Comparison of ENCODE assay signal across 1 cellular context in the genomic region with DNA sequence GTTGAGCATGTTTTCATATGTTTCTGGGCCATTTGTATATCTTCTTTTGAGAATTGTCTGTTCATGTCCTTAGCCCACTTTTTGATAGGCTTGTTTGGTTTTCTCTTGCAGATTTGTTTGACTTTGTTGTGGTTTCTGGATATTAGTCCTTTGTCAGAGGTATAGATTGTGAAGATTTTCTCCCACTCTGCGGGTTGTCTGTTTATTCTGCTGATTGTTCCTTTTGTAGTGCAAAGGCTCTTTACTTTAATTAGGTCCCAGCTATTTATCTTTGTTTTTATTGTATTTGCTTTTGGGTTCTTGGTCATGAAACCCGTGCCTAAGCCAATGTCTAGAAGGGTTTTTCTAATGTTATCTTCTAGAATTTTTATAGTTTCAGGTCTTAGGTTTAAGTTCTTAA.
TF ChIP-seq lines count a peak whose summit lies in the region.

No MANE protein-coding gene starts in this region.

TF ChIP-seq in HEK293, 187 proteins besides CTCF, POLR2A, EP300 and RAD21 (continued from another document):
- TF ChIP-seq, protein P1, sequence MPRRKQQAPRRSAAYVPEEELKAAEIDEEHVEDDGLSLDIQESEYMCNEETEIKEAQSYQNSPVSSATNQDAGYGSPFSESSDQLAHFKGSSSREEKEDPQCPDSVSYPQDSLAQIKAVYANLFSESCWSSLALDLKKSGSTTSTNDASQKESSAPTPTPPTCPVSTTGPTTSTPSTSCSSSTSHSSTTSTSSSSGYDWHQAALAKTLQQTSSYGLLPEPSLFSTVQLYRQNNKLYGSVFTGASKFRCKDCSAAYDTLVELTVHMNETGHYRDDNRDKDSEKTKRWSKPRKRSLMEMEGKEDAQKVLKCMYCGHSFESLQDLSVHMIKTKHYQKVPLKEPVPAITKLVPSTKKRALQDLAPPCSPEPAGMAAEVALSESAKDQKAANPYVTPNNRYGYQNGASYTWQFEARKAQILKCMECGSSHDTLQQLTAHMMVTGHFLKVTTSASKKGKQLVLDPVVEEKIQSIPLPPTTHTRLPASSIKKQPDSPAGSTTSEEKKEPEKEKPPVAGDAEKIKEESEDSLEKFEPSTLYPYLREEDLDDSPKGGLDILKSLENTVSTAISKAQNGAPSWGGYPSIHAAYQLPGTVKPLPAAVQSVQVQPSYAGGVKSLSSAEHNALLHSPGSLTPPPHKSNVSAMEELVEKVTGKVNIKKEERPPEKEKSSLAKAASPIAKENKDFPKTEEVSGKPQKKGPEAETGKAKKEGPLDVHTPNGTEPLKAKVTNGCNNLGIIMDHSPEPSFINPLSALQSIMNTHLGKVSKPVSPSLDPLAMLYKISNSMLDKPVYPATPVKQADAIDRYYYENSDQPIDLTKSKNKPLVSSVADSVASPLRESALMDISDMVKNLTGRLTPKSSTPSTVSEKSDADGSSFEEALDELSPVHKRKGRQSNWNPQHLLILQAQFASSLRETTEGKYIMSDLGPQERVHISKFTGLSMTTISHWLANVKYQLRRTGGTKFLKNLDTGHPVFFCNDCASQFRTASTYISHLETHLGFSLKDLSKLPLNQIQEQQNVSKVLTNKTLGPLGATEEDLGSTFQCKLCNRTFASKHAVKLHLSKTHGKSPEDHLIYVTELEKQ (tag by site-specific recombination; IDR thresholded peaks at IDR 0.05; ENCODE audit: borderline replicate concordance), result peak; percentile 92
- TF ChIP-seq ZNF629 (tag by site-specific recombination; IDR thresholded peaks at IDR 0.05), result peak; percentile 43; the same call in 1 of the 2 replicates
- TF ChIP-seq, protein P2, sequence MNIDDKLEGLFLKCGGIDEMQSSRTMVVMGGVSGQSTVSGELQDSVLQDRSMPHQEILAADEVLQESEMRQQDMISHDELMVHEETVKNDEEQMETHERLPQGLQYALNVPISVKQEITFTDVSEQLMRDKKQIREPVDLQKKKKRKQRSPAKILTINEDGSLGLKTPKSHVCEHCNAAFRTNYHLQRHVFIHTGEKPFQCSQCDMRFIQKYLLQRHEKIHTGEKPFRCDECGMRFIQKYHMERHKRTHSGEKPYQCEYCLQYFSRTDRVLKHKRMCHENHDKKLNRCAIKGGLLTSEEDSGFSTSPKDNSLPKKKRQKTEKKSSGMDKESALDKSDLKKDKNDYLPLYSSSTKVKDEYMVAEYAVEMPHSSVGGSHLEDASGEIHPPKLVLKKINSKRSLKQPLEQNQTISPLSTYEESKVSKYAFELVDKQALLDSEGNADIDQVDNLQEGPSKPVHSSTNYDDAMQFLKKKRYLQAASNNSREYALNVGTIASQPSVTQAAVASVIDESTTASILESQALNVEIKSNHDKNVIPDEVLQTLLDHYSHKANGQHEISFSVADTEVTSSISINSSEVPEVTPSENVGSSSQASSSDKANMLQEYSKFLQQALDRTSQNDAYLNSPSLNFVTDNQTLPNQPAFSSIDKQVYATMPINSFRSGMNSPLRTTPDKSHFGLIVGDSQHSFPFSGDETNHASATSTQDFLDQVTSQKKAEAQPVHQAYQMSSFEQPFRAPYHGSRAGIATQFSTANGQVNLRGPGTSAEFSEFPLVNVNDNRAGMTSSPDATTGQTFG (tag by site-specific recombination; IDR thresholded peaks at IDR 0.05; ENCODE audit: borderline replicate concordance), result peak; percentile 49; the same call in 1 of the 2 replicates
- peak; percentile 76 for TF ChIP-seq GFI1B (tag by site-specific recombination; IDR thresholded peaks at IDR 0.05)
- TF ChIP-seq ZSCAN30 (tag by site-specific recombination; IDR thresholded peaks at IDR 0.05), result 0 out of 2 replicates have a peak, but pooled peaks have one; percentile 42
- TF ChIP-seq OSR2 (tag by site-specific recombination; IDR thresholded peaks at IDR 0.05), result peak; percentile 93
- TF ChIP-seq SCRT1 (tag by site-specific recombination; IDR thresholded peaks at IDR 0.05; ENCODE audit: borderline replicate concordance), result peak; percentile 39; the same call in 1 of the 2 replicates
- TF ChIP-seq, protein P3, sequence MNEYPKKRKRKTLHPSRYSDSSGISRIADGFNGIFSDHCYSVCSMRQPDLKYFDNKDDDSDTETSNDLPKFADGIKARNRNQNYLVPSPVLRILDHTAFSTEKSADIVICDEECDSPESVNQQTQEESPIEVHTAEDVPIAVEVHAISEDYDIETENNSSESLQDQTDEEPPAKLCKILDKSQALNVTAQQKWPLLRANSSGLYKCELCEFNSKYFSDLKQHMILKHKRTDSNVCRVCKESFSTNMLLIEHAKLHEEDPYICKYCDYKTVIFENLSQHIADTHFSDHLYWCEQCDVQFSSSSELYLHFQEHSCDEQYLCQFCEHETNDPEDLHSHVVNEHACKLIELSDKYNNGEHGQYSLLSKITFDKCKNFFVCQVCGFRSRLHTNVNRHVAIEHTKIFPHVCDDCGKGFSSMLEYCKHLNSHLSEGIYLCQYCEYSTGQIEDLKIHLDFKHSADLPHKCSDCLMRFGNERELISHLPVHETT (tag by site-specific recombination; IDR thresholded peaks at IDR 0.05), result peak; percentile 70
- peak; percentile 77; the same call in 1 of the 2 replicates for TF ChIP-seq TCF7L2 (IDR thresholded peaks at IDR 0.05; ENCODE audit: borderline replicate concordance, low read depth, low read length)
- TF ChIP-seq, protein P4, sequence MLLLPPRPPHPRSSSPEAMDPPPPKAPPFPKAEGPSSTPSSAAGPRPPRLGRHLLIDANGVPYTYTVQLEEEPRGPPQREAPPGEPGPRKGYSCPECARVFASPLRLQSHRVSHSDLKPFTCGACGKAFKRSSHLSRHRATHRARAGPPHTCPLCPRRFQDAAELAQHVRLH (tag by site-specific recombination; IDR thresholded peaks at IDR 0.05), result peak; percentile 46; the same call in 1 of the 2 replicates
- peak; percentile 70 for TF ChIP-seq HOXD13 (CRISPR knock-in tag; IDR thresholded peaks at IDR 0.05; ENCODE audit: borderline replicate concordance)
- TF ChIP-seq, protein P5, sequence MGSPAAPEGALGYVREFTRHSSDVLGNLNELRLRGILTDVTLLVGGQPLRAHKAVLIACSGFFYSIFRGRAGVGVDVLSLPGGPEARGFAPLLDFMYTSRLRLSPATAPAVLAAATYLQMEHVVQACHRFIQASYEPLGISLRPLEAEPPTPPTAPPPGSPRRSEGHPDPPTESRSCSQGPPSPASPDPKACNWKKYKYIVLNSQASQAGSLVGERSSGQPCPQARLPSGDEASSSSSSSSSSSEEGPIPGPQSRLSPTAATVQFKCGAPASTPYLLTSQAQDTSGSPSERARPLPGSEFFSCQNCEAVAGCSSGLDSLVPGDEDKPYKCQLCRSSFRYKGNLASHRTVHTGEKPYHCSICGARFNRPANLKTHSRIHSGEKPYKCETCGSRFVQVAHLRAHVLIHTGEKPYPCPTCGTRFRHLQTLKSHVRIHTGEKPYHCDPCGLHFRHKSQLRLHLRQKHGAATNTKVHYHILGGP (tag by site-specific recombination; IDR thresholded peaks at IDR 0.05), result peak; percentile 93
- TF ChIP-seq GLI2 (tag by site-specific recombination; IDR thresholded peaks at IDR 0.05; ENCODE audit: borderline replicate concordance, low read depth), result peak; percentile 65; the same call in 1 of the 2 replicates
- TF ChIP-seq, protein P6, sequence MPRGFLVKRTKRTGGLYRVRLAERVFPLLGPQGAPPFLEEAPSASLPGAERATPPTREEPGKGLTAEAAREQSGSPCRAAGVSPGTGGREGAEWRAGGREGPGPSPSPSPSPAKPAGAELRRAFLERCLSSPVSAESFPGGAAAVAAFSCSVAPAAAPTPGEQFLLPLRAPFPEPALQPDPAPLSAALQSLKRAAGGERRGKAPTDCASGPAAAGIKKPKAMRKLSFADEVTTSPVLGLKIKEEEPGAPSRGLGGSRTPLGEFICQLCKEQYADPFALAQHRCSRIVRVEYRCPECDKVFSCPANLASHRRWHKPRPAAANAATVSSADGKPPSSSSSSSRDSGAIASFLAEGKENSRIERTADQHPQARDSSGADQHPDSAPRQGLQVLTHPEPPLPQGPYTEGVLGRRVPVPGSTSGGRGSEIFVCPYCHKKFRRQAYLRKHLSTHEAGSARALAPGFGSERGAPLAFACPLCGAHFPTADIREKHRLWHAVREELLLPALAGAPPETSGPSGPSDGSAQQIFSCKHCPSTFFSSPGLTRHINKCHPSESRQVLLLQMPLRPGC (tag by site-specific recombination; IDR thresholded peaks at IDR 0.05), result peak; percentile 74; the same call in 1 of the 2 replicates
- TF ChIP-seq GLIS2 (tag by site-specific recombination; IDR thresholded peaks at IDR 0.05), result 0 out of 2 replicates have a peak, but pooled peaks have one; percentile 23
- TF ChIP-seq ZNF24 (tag by site-specific recombination; IDR thresholded peaks at IDR 0.05), result 0 out of 2 replicates have a peak, but pooled peaks have one; percentile 25
